Comparison of ENCODE assay signal across 2 cellular contexts in genomic region chr1:230427981-230428380, GRCh38.
TF ChIP-seq lines count a peak whose summit lies in the region.

No MANE protein-coding gene starts in this region.

TF ChIP-seq in GM23338, 12 proteins besides CTCF, POLR2A, EP300 and RAD21:
- TF ChIP-seq EZH2 (IDR thresholded peaks at IDR 0.05; ENCODE audit: low read depth, unreplicated experiment) (no peak), STAT1 (IDR thresholded peaks at IDR 0.05; ENCODE audit: unreplicated experiment) (no peak), EZH2phosphoT487 (IDR thresholded peaks at IDR 0.05; ENCODE audit: unreplicated experiment) (no peak), JUNB (IDR thresholded peaks at IDR 0.05; ENCODE audit: unreplicated experiment) (no peak), ZNF462 (CRISPR knock-in tag; IDR thresholded peaks at IDR 0.05) (peak; percentile 70; the same call in 1 of the 2 replicates), NANOG (IDR thresholded peaks at IDR 0.05; ENCODE audit: borderline replicate concordance) (no peak), ZNF114 (CRISPR knock-in tag; IDR thresholded peaks at IDR 0.05) (no peak), POLR2AphosphoS5 (IDR thresholded peaks at IDR 0.05; ENCODE audit: low read depth) (peak; percentile 70), REST (IDR thresholded peaks at IDR 0.05; ENCODE audit: unreplicated experiment) (peak; percentile 36), ETS1 (IDR thresholded peaks at IDR 0.05) (peak; percentile 61; the same call in 1 of the 2 replicates), ZNF331 (CRISPR knock-in tag; IDR thresholded peaks at IDR 0.05; ENCODE audit: low read depth) (no peak), CREB1 (CRISPR knock-in tag; IDR thresholded peaks at IDR 0.05; ENCODE audit: low read depth) (no peak)

TF ChIP-seq in H1, 55 proteins besides CTCF, POLR2A, EP300 and RAD21:
- TF ChIP-seq POLR2AphosphoS5 (IDR thresholded peaks at IDR 0.05; ENCODE audit: low read depth, low read length), result peak; percentile 57; the same call in 1 of the 2 replicates
- peak; percentile 66; the same call in 1 of the 2 replicates for TF ChIP-seq SP1 (IDR thresholded peaks at IDR 0.05; ENCODE audit: low read depth, low read length)
- TF ChIP-seq E2F6 (IDR thresholded peaks at IDR 0.05), result peak; percentile 44; the same call in 1 of the 2 replicates
- no peak for TF ChIP-seq CBX5 (IDR thresholded peaks at IDR 0.05; ENCODE audit: low read depth, low read length)
- peak; percentile 67 for TF ChIP-seq TAF1 (IDR thresholded peaks at IDR 0.05; ENCODE audit: low read depth, low read length)
- TF ChIP-seq PHF8 (conservative IDR thresholded peaks at IDR 0.05; ENCODE audit: low read depth, low read length), result no peak
- TF ChIP-seq EGR1 (IDR thresholded peaks at IDR 0.05; ENCODE audit: borderline replicate concordance, low read depth, low read length), result no peak
- TF ChIP-seq TBP (IDR thresholded peaks at IDR 0.05; ENCODE audit: low read depth, low read length), result peak; percentile 61
- TF ChIP-seq HDAC2 (IDR thresholded peaks at IDR 0.05; ENCODE audit: borderline replicate concordance in 1 of 2, low read depth in 2 of 2, low read length in 2 of 2), result no peak
- no peak for TF ChIP-seq SRF (IDR thresholded peaks at IDR 0.05; ENCODE audit: low read depth, low read length)
- peak; percentile 65 for TF ChIP-seq ASH2L (IDR thresholded peaks at IDR 0.05; ENCODE audit: low read length)
- peak; percentile 69 for TF ChIP-seq MAX (IDR thresholded peaks at IDR 0.05)
- TF ChIP-seq NANOG (IDR thresholded peaks at IDR 0.05; ENCODE audit: insufficient read depth, low read depth, low read length, poor library complexity, severe bottlenecking), result no peak
